ENCODE assay signal across 34 cellular contexts in genomic region chr1:18085387-18086074, GRCh38. TPM values are rescaled to one million over a fixed set of nuclear protein-coding genes. Genes with fewer than 3 reads are reported as not detected.
"Had no signal": no experiment of that assay in that cellular context is flagged by ENCODE, and none has a peak within 500 bp of the region (broad histone marks: within the 10 kb centered on the region; RNA-seq: fewer than 3 reads in every experiment).

No MANE protein-coding gene starts in this region.

- DNase-seq: immature natural killer cell; kidney; left colon; left lung; lower lobe of right lung; mammary epithelial cell; mesenchymal stem cell; naive B cell; natural killer cell; nephron progenitor cell; occipital lobe; psoas muscle; right lobe of liver; stimulated activated CD4-positive, alpha-beta T cell treated with anti-CD3 and anti-CD28 coated beads, Interleukin-1b, Interleukin-23, amount 100 ng/mL, for 48 hours; stimulated activated CD4-positive, alpha-beta T cell treated with anti-CD3 and anti-CD28 coated beads, Interleukin-2, amount 100 ng/mL, for 48 hours; stimulated activated CD4-positive, alpha-beta T cell treated with anti-CD3 and anti-CD28 coated beads, Interleukin-4, amount 100 ng/mL, for 4 hours; stimulated activated CD8-positive, alpha-beta memory T cell treated with anti-CD3 and anti-CD28 coated beads, Interleukin-4, amount 100 ng/mL, for 48 hours; stimulated activated naive CD4-positive, alpha-beta T cell treated with Interleukin-2 at 50 U/mL for 16 hours; stimulated activated naive CD8-positive, alpha-beta T cell treated with anti-CD3 and anti-CD28 coated beads, Interleukin-15, amount 100 ng/mL, for 72 hours; substantia nigra; uterus had no signal

- H3K9ac ChIP-seq: neural progenitor cell, parathyroid adenoma had no signal

- H3K79me2 ChIP-seq: parathyroid adenoma had no signal

- H3K4me1 Mint-ChIP-seq: immature natural killer cell; mesothelial cell of epicardium; naive B cell; natural killer cell; stimulated activated memory B cell treated with anti-CD40 and anti-IgM and Interleukin-4, amounts not matched to agents 10 μg/mL and 1 μg/mL and 100 μg/mL, for 72 hours; stimulated activated naive CD8-positive, alpha-beta T cell treated with anti-CD3 and anti-CD28 coated beads, Interleukin-15, amount 100 ng/mL, for 72 hours had no signal

- H3K27me3 ChIP-seq: neural progenitor cell, right atrium auricular region, right lobe of liver, uterus had no signal

- H3K36me3 Mint-ChIP-seq: immature natural killer cell; mesothelial cell of epicardium; naive B cell; natural killer cell; neural progenitor cell; stimulated activated memory B cell treated with anti-CD40 and anti-IgM and Interleukin-4, amounts not matched to agents 10 μg/mL and 1 μg/mL and 100 μg/mL, for 72 hours; type B pancreatic cell had no signal

- H3K4me1 ChIP-seq: left lung, lower lobe of right lung, parathyroid adenoma, psoas muscle, right atrium auricular region, right lobe of liver, tibial nerve, uterus had no signal

- H3K27ac Mint-ChIP-seq: immature natural killer cell; mesothelial cell of epicardium; naive B cell; natural killer cell; nephron progenitor cell; neural progenitor cell; stimulated activated memory B cell treated with anti-CD40 and anti-IgM and Interleukin-4, amounts not matched to agents 10 μg/mL and 1 μg/mL and 100 μg/mL, for 72 hours; stimulated activated naive CD8-positive, alpha-beta T cell treated with anti-CD3 and anti-CD28 coated beads, Interleukin-15, amount 100 ng/mL, for 72 hours; type B pancreatic cell had no signal

- H3K9me3 Mint-ChIP-seq: immature natural killer cell; mesothelial cell of epicardium; natural killer cell; nephron progenitor cell; neural progenitor cell; stimulated activated memory B cell treated with anti-CD40 and anti-IgM and Interleukin-4, amounts not matched to agents 10 μg/mL and 1 μg/mL and 100 μg/mL, for 72 hours; stimulated activated naive CD8-positive, alpha-beta T cell treated with anti-CD3 and anti-CD28 coated beads, Interleukin-15, amount 100 ng/mL, for 72 hours; type B pancreatic cell had no signal

- H3K4me3 Mint-ChIP-seq: immature natural killer cell; mesothelial cell of epicardium; naive B cell; natural killer cell; nephron progenitor cell; neural progenitor cell; stimulated activated memory B cell treated with anti-CD40 and anti-IgM and Interleukin-4, amounts not matched to agents 10 μg/mL and 1 μg/mL and 100 μg/mL, for 72 hours; stimulated activated naive CD8-positive, alpha-beta T cell treated with anti-CD3 and anti-CD28 coated beads, Interleukin-15, amount 100 ng/mL, for 72 hours; type B pancreatic cell had no signal

- H3K27ac ChIP-seq: left lung, lower lobe of right lung, neural progenitor cell, neutrophil, parathyroid adenoma, psoas muscle, right atrium auricular region, right lobe of liver, tibial nerve, uterus had no signal

- H3K9me3 ChIP-seq: left lung, lower lobe of right lung, neutrophil, psoas muscle, right atrium auricular region, right lobe of liver, tibial nerve, uterus had no signal

- H3K36me3 ChIP-seq: left lung, lower lobe of right lung, neural progenitor cell, neutrophil, right atrium auricular region, right lobe of liver, tibial nerve, uterus had no signal

- H2AFZ ChIP-seq: neural progenitor cell, parathyroid adenoma had no signal

- H3K4me2 ChIP-seq: neural progenitor cell, smooth muscle cell had no signal

- H3K4me3 ChIP-seq: left lung, lower lobe of right lung, neural progenitor cell, psoas muscle, right atrium auricular region, right lobe of liver, smooth muscle cell, tibial nerve, uterus had no signal

- ATAC-seq: left colon; left lung; lower lobe of right lung; natural killer cell; psoas muscle; right lobe of liver; stimulated activated memory B cell treated with anti-CD40 and anti-IgM and Interleukin-4, amounts not matched to agents 10 μg/mL and 1 μg/mL and 100 μg/mL, for 72 hours; stimulated activated naive CD8-positive, alpha-beta T cell treated with anti-CD3 and anti-CD28 coated beads, Interleukin-15, amount 100 ng/mL, for 72 hours had no signal

RNA-seq across cellular contexts. Expression of gene IGSF21, which starts 22.1 kb away (rescaled TPM):
- total RNA-seq: mammary epithelial cell, mesothelial cell of epicardium, mononuclear cell, natural killer cell, osteocyte, renal cortical epithelial cell, skeletal muscle tissue, smooth muscle cell had no signal
- polyA plus RNA-seq: immature natural killer cell, mammary epithelial cell, smooth muscle cell had no signal
